ENCODE assay signal across 8 cellular contexts in genomic region chr1:25796807-25797458, GRCh38. TPM values are rescaled to one million over a fixed set of nuclear protein-coding genes. Genes with fewer than 3 reads are reported as not detected.
DNase-seq lines count a peak whose midpoint lies in the region; ATAC-seq, FAIRE-seq and TF ChIP-seq lines count a peak whose summit lies in the region.

No MANE protein-coding gene starts in this region.

- H3K27me3 ChIP-seq in right cardiac atrium (ENCODE audit: control insufficient read depth, insufficient read depth): no peaks in the 10 kb centered on the region

- no peak for FAIRE-seq in H54 (lab: Jason Lieb, UNC)

- POLR2A ChIA-PET in GM10248 (lab: Yijun Ruan, JAX): no interaction called here

- ATAC-seq in right cardiac atrium (peak in 1 of 2 donors; percentile 32), GM21423 (IDR thresholded peaks at IDR 0.05; ENCODE audit: unreplicated experiment) (no peak)

- peak; percentile 71 for DNase-seq in GM10248 (ENCODE audit: extremely low spot score)
- DNase-seq in NCI-H187 treated with DMSO at 0.1 percent for 48 hours (lab: John Stamatoyannopoulos, UW): peak; percentile 31
- DNase-seq in T-helper 22 cell (ENCODE audit: low read depth): peak; percentile 57
- DNase-seq in amygdala (lab: John Stamatoyannopoulos, UW): peak in 52 of 56 donors; percentile 8 to 87 (median 46)
- peak; percentile 85 to 96 (median 93) for DNase-seq in right cardiac atrium
- peak; percentile 33 for DNase-seq in skeletal muscle cell (ENCODE audit: low read depth)
- no peak for DNase-seq in H54 (ENCODE audit: insufficient read length, low spot score)

- intact Hi-C loops in right cardiac atrium (cut with DNase I): loop anchor here (2.0 to 10.0 kb wide), 5 partner anchors 92 to 188 kb away; partner anchors contain the start of gene MAN1C1 (in 2 of the 4)

- no peak overlapping the region for H3K27ac ChIP-seq in right cardiac atrium (ENCODE audit: low read length)

- TF ChIP-seq CTCF in GM10248 (IDR thresholded peaks at IDR 0.05; ENCODE audit: control extremely low read depth, extremely low read depth, low read depth, missing control alignments): peak; percentile 87

- H3K4me3 ChIP-seq in right cardiac atrium (ENCODE audit: low read length) (no peak overlapping the region), skeletal muscle cell (ENCODE audit: low read depth, low read length) (no peak overlapping the region)

- CTCF ChIA-PET in GM10248 (lab: Yijun Ruan, JAX): interaction anchor here (0.8 to 6.8 kb wide), 8 partner anchors 9 to 277 kb away, joined by 3 to 65 read pairs (median 5); no protein-coding TSS in a partner anchor

- H3K9me3 ChIP-seq in right cardiac atrium (ENCODE audit: control insufficient read depth, low read length): no peaks in the 10 kb centered on the region

- no peak for TF ChIP-seq POLR2A in H54 (IDR thresholded peaks at IDR 0.05; ENCODE audit: low read depth, low read length)

- 11% methylated on average over 19 of the region's 19 CpGs for WGBS in right cardiac atrium

- H3K4me1 ChIP-seq in right cardiac atrium (ENCODE audit: control insufficient read depth, insufficient read depth, low read length): peaks cover 6% of the 10 kb centered on the region

RNA-seq across cellular contexts. Expression of gene SELENON, which starts 3.1 kb away (rescaled TPM):
- 10 to 100 TPM; 34.7 to 48.2 (median 40.5) TPM for total RNA-seq in right cardiac atrium
- polyA plus RNA-seq in right cardiac atrium: 26.4 TPM

RNA-seq across cellular contexts. Expression of gene MTFR1L, which starts 22.8 kb away (rescaled TPM):
- total RNA-seq in right cardiac atrium: 100 to 1,000 TPM; 125 to 195 (median 180) TPM
- 130 TPM for polyA plus RNA-seq in right cardiac atrium
